Comparison of ENCODE assay signal across 22 cellular contexts in the genomic region with DNA sequence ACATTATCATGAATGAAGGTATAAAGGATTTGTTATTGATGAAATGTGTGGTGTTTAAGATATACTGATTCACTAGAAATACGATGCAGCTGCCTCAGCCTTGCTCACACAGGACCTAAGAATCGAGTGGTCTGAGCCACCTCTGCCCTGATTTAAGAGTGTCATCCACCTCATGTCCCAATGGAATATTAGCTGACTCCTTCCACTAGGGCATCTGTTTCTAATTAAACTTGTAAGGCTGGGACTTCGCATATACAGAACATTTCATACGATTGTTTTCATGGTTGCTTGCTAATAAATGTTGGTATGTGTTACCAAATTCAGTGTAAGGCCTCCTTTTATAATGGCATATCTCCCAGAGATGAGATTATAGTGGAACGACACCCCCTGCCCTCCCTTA.
"Had no signal": no experiment of that assay in that cellular context is flagged by ENCODE, and none has a peak within 500 bp of the region (broad histone marks: within the 10 kb centered on the region; RNA-seq: fewer than 3 reads in every experiment).

No MANE protein-coding gene starts in this region.

- H3K27me3 ChIP-seq: breast epithelium, thyroid gland had no signal

- H3K4me3 ChIP-seq: breast epithelium, coronary artery, lower lobe of right lung, thyroid gland had no signal

- DNase-seq: activated CD4-positive, alpha-beta T cell treated with anti-CD3 and anti-CD28 coated beads, Interleukin-2, amount 10 ng/mL, durations not matched to agents 24 days and 14 days; activated CD8-positive, alpha-beta T cell treated with anti-CD3 and anti-CD28 coated beads for 36 hours; activated naive CD4-positive, alpha-beta T cell treated with anti-CD3 and anti-CD28 coated beads, Interleukin-2, amount 50 U/mL, for 16 hours; activated T-cell treated with anti-CD3 and anti-CD28 coated beads, Interleukin-2, amount 50 U/mL, for 24 hours; foreskin melanocyte; glutamatergic neuron; hippocampal formation; left cardiac atrium; lower lobe of right lung; nucleus accumbens; retina; stimulated activated CD4-positive, alpha-beta T cell treated with anti-CD3 and anti-CD28 coated beads, Interleukin-12 subunit alpha, Interleukin-12 subunit beta, amount 100 ng/mL, for 4 hours; stimulated activated CD4-positive, alpha-beta T cell treated with anti-CD3 and anti-CD28 coated beads, Interleukin-1b, Interleukin-23, amount 100 ng/mL, for 48 hours; stimulated activated naive CD4-positive, alpha-beta T cell treated with Interleukin-2 at 50 U/mL for 16 hours; T1000; thyroid gland had no signal

- H3K4me1 ChIP-seq: breast epithelium, lower lobe of right lung, thyroid gland had no signal

- H3K27ac ChIP-seq: breast epithelium, coronary artery, lower lobe of right lung, thyroid gland had no signal

- H3K36me3 ChIP-seq: breast epithelium, lower lobe of right lung, thyroid gland had no signal

- H3K9me3 ChIP-seq: breast epithelium, lower lobe of right lung, thyroid gland had no signal

- FAIRE-seq: astrocyte, endometrium, islet of Langerhans had no signal

- ATAC-seq: activated CD8-positive, alpha-beta T cell treated with anti-CD3 and anti-CD28 coated beads for 36 hours; left cardiac atrium; lower lobe of right lung; natural killer cell treated with Interleukin-12 subunit alpha and Interleukin-12 subunit beta and Interleukin-15 and Interleukin-18, amount 100 ng/mL, for 72 hours had no signal
